ENCODE assay signal across 30 cellular contexts in the genomic region with DNA sequence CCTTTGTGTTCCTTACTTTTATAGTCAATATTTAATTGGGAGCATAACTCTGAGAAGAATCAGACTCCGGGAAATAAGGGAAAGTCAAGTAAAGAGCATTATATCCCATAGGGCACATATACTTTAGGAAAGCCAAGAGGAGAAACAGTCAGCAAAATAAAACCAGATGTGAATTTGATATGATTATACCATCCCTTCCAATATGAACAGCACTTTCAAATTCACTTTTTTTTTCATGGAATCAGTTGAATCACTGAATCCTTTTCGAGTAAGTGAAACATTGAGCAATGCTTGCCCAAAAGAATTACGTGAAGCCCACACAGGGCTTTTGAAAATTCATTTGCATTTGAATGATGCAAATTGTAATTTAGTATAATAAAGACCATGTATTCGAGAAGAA.
"Had no signal": no experiment of that assay in that cellular context is flagged by ENCODE, and none has a peak within 500 bp of the region (broad histone marks: within the 10 kb centered on the region; RNA-seq: fewer than 3 reads in every experiment).

No MANE protein-coding gene starts in this region.

- H3K27me3 ChIP-seq: brain microvascular endothelial cell, pancreas, sigmoid colon, tibial artery, upper lobe of right lung had no signal

- DNase-seq: activated CD4-positive, alpha-beta T cell treated with anti-CD3 and anti-CD28 coated beads for 48 hours; activated CD4-positive, alpha-beta T cell treated with anti-CD3 and anti-CD28 coated beads, Interleukin-2, amount 50 U/mL, for 48 hours; activated CD8-positive, alpha-beta memory T cell treated with anti-CD3 and anti-CD28 coated beads for 24 hours; activated effector memory CD4-positive, alpha-beta T cell treated with Interleukin-2 at 50 U/mL for 16 hours; activated naive CD4-positive, alpha-beta T cell treated with Interleukin-2 at 50 U/mL for 16 hours; activated naive CD8-positive, alpha-beta T cell treated with anti-CD3 and anti-CD28 coated beads for 36 hours; brain microvascular endothelial cell; effector memory CD8-positive, alpha-beta T cell; head of caudate nucleus; hypothalamus; immature natural killer cell; kidney; left colon; mammary epithelial cell; naive thymus-derived CD4-positive, alpha-beta T cell; nucleus accumbens; pancreas; retina; sigmoid colon; small intestine; stimulated activated CD4-positive, alpha-beta T cell treated with anti-CD3 and anti-CD28 coated beads, Interleukin-4, amount 100 ng/mL, for 4 hours; stimulated activated CD8-positive, alpha-beta memory T cell treated with anti-CD3 and anti-CD28 coated beads, Interleukin-4, amount 100 ng/mL, for 48 hours; stimulated activated naive CD8-positive, alpha-beta T cell treated with anti-CD3 and anti-CD28 coated beads, Interleukin-15, amount 100 ng/mL, for 72 hours; SW 1271; T-helper 9 cell; tibial artery; upper lobe of right lung; WERI-Rb-1 had no signal

- H3K4me1 ChIP-seq: pancreas, prostate gland, tibial artery, upper lobe of right lung had no signal

- H3K27ac ChIP-seq: brain microvascular endothelial cell, coronary artery, pancreas, prostate gland, sigmoid colon, tibial artery, upper lobe of right lung, WERI-Rb-1 had no signal

- H3K36me3 ChIP-seq: brain microvascular endothelial cell, pancreas, prostate gland, sigmoid colon, tibial artery, upper lobe of right lung, WERI-Rb-1 had no signal

- H3K9me3 ChIP-seq: pancreas, prostate gland, sigmoid colon, tibial artery, upper lobe of right lung had no signal

- H3K4me3 ChIP-seq: coronary artery, pancreas, prostate gland, sigmoid colon, tibial artery, upper lobe of right lung had no signal
